In the genomic region with DNA sequence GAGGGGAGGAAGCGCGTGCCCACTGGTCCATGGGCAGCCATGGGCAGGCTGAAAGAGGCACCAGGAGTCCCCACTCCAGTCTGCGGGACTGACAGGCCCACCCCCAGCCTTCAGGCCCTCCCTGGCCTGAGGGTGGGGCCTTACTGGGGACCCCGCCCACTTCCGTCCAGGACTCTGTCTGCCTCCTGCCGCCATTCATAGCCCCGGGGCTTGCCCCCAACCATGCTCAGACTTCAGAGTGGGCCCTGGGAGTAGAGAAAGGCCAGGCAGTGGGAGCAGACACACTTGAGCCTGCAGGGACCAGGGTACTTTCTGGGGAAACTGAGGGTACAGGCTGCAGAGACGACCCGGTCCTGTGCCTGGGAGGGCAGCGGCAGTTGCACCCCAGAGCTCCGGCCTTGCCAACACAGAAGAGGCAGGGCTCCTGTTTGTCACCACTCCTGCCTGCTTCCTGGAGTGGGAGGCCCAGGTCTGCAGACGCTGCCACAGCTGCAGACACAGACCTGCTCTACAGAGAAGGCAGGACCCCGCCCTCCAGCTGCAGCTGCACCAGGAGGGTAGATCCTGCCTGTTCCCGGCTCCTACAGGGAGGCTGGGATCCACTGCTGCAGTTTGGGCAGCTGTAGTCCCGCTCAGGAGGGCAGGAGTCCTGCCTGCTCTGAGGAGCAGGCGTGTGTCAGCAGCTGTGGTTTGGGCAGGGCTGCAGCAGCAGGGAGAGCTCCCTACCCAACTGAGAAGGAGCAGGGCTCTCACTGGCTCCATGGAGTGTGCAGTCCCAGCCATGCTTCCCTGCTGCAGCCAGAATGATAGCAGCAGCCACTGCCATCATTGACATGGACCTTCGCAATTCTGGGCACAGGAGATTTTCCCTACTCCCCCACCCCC, we compare ENCODE assay signal across 31 cellular contexts.
DNase-seq lines count a peak whose midpoint lies in the region; ATAC-seq and TF ChIP-seq lines count a peak whose summit lies in the region.
"Had no signal": no experiment of that assay in that cellular context is flagged by ENCODE, and none has a peak within 500 bp of the region (broad histone marks: within the 10 kb centered on the region; RNA-seq: fewer than 3 reads in every experiment).

No MANE protein-coding gene starts in this region.

- in situ Hi-C loops in GM13976 (cut with MboI; ENCODE audit: low sequenced_read_pairs, unreplicated experiment): no loop called here

- ATAC-seq in PC-3: peak; percentile 22; the same call in 1 of the 2 replicates
- no peak for ATAC-seq in HG03095 (IDR thresholded peaks at IDR 0.05; ENCODE audit: unreplicated experiment)
- ATAC-seq in HG02571 (IDR thresholded peaks at IDR 0.05; ENCODE audit: unreplicated experiment): no peak
- ATAC-seq: activated naive CD8-positive, alpha-beta T cell treated with anti-CD3 and anti-CD28 coated beads, Interleukin-2, amount 50 U/mL, for 24 hours; gastrocnemius medialis; Panc1 had no signal

- H3K36me3 Mint-ChIP-seq in activated naive CD4-positive, alpha-beta T cell treated with anti-CD3 and anti-CD28 coated beads for 36 hours (ENCODE audit: low read depth): no peaks in the 10 kb centered on the region
- H3K36me3 Mint-ChIP-seq: natural killer cell treated with Interleukin-12 subunit alpha and Interleukin-12 subunit beta and Interleukin-15 and Interleukin-18, amount 100 ng/mL, for 72 hours; stimulated activated naive B cell treated with anti-CD40 and anti-IgM and Interleukin-4, amounts not matched to agents 10 μg/mL and 1 μg/mL and 100 μg/mL, for 72 hours had no signal

- H3K9ac ChIP-seq in PC-3 (ENCODE audit: low read length): no peak overlapping the region
- H3K9ac ChIP-seq: BLaER1, KMS-11 had no signal

- H3K9me3 ChIP-seq in PC-3 (ENCODE audit: low read length) (no peaks in the 10 kb centered on the region), hepatocyte (ENCODE audit: low read depth) (no peaks in the 10 kb centered on the region)
- H3K9me3 ChIP-seq: BLaER1, gastrocnemius medialis, ovary, right atrium auricular region had no signal

- no peaks in the 10 kb centered on the region for H3F3A ChIP-seq in PC-3 (ENCODE audit: low read length, unreplicated experiment)

- H3K4me2 ChIP-seq in PC-3 (ENCODE audit: low read length): no peak overlapping the region
- H3K4me2 ChIP-seq in hepatocyte: no peak overlapping the region
- H3K4me2 ChIP-seq: BLaER1, KMS-11 had no signal

- H3K4me3 ChIP-seq in PC-3 (ENCODE audit: low read length): no peak overlapping the region
- no peak overlapping the region for H3K4me3 ChIP-seq in hepatocyte
- H3K4me3 ChIP-seq: BLaER1, esophagus squamous epithelium, gastrocnemius medialis, ovary, right atrium auricular region, SJSA1 had no signal

- WGBS in hepatocyte (ENCODE audit: low lambda C conversion rate, missing lambda C conversion rate): 92% methylated on average over 16 of the region's 17 CpGs

- H3K4me1 ChIP-seq in PC-3 (ENCODE audit: insufficient read depth, low read length): no peaks in the 10 kb centered on the region
- no peaks in the 10 kb centered on the region for H3K4me1 ChIP-seq in hepatocyte (ENCODE audit: insufficient read depth)
- H3K4me1 ChIP-seq: BLaER1, esophagus squamous epithelium, right atrium auricular region, SJSA1 had no signal

- no TSS peak for BruUV-seq in PC-3 (replicated peaks; lab: Mats Ljungman, UMichigan)

- CTCF ChIA-PET in PC-3 (lab: Charles Lee): no interaction called here
- CTCF ChIA-PET in activated naive CD4-positive, alpha-beta T cell treated with anti-CD3 and anti-CD28 coated beads for 36 hours (lab: Charles Lee): interaction anchor here (0.5 kb wide), 1 partner anchor 187 kb away, joined by 3 read pairs; no protein-coding TSS in a partner anchor

- no peaks in the 10 kb centered on the region for H3K27me3 Mint-ChIP-seq in activated naive CD4-positive, alpha-beta T cell treated with anti-CD3 and anti-CD28 coated beads for 36 hours (ENCODE audit: low read depth)
- H3K27me3 Mint-ChIP-seq: activated naive CD8-positive, alpha-beta T cell treated with anti-CD3 and anti-CD28 coated beads, Interleukin-2, amount 50 U/mL, for 24 hours; natural killer cell treated with Interleukin-12 subunit alpha and Interleukin-12 subunit beta and Interleukin-15 and Interleukin-18, amount 100 ng/mL, for 72 hours had no signal

- no peaks in the 10 kb centered on the region for H3K27me3 ChIP-seq in PC-3 (ENCODE audit: low read length)
- H3K27me3 ChIP-seq in hepatocyte: no peaks in the 10 kb centered on the region
- H3K27me3 ChIP-seq: BLaER1, esophagus squamous epithelium, gastrocnemius medialis, ovary, right atrium auricular region, SJSA1 had no signal

- POLR2A ChIA-PET in PC-3 (lab: Charles Lee; ENCODE audit: unreplicated experiment): no interaction called here

- H2AFZ ChIP-seq in PC-3 (ENCODE audit: low read length) (no peak overlapping the region), hepatocyte (no peak overlapping the region)

- TF ChIP-seq CTCF in GM13976 (IDR thresholded peaks at IDR 0.05; ENCODE audit: borderline replicate concordance, control extremely low read depth, extremely low read depth, insufficient read depth, missing control alignments) (no peak), PC-3 (conservative IDR thresholded peaks at IDR 0.05; ENCODE audit: low read depth, low read length) (no peak), hepatocyte (IDR thresholded peaks at IDR 0.05; ENCODE audit: poor library complexity) (no peak)

- H3K9me3 Mint-ChIP-seq in activated naive CD4-positive, alpha-beta T cell treated with anti-CD3 and anti-CD28 coated beads for 36 hours: peaks cover 5% of the 10 kb centered on the region
- H3K9me3 Mint-ChIP-seq: activated naive CD8-positive, alpha-beta T cell treated with anti-CD3 and anti-CD28 coated beads, Interleukin-2, amount 50 U/mL, for 24 hours; stimulated activated naive B cell treated with anti-CD40 and anti-IgM and Interleukin-4, amounts not matched to agents 10 μg/mL and 1 μg/mL and 100 μg/mL, for 72 hours had no signal

- no peaks in the 10 kb centered on the region for H3K79me2 ChIP-seq in PC-3 (ENCODE audit: low read length)
- H3K79me2 ChIP-seq in hepatocyte: no peaks in the 10 kb centered on the region

- intact Hi-C loops in PC-3 (cut with micrococcal nuclease): no loop called here
- intact Hi-C loops in posterior vena cava (cut with DNase I): no loop called here
- intact Hi-C loops in activated naive CD4-positive, alpha-beta T cell treated with anti-CD3 and anti-CD28 coated beads for 36 hours (cut with micrococcal nuclease): no loop called here

- no peaks in the 10 kb centered on the region for H3K9me2 ChIP-seq in PC-3 (replicated peaks; ENCODE audit: low read length)
- no peaks in the 10 kb centered on the region for H3K9me2 ChIP-seq in hepatocyte (replicated peaks; ENCODE audit: insufficient read depth)

- no peak overlapping the region for H3K27ac Mint-ChIP-seq in activated naive CD4-positive, alpha-beta T cell treated with anti-CD3 and anti-CD28 coated beads for 36 hours
- H3K27ac Mint-ChIP-seq: activated naive CD8-positive, alpha-beta T cell treated with anti-CD3 and anti-CD28 coated beads, Interleukin-2, amount 50 U/mL, for 24 hours; natural killer cell treated with Interleukin-12 subunit alpha and Interleukin-12 subunit beta and Interleukin-15 and Interleukin-18, amount 100 ng/mL, for 72 hours; stimulated activated naive B cell treated with anti-CD40 and anti-IgM and Interleukin-4, amounts not matched to agents 10 μg/mL and 1 μg/mL and 100 μg/mL, for 72 hours had no signal

- H3K27ac ChIP-seq in PC-3 (ENCODE audit: low read length) (no peak overlapping the region), hepatocyte (no peak overlapping the region)
- H3K27ac ChIP-seq: BLaER1, esophagus squamous epithelium, gastrocnemius medialis, KMS-11, ovary, right atrium auricular region, SJSA1 had no signal

- DNase-seq in GM13976 (ENCODE audit: low spot score) (peak; percentile 2), PC-3 (no peak), hepatocyte (ENCODE audit: low spot score) (peak; percentile 5), posterior vena cava (ENCODE audit: low spot score) (peak; percentile 59), SKM-1 treated with dmso at 0.1 percent for 144 hours (lab: John Stamatoyannopoulos, UW; ENCODE audit: unreplicated experiment) (no peak)
- DNase-seq in activated naive CD4-positive, alpha-beta T cell treated with anti-CD3 and anti-CD28 coated beads for 36 hours: no peak
- DNase-seq: activated CD4-positive, alpha-beta T cell treated with anti-CD3 and anti-CD28 coated beads for 48 hours; activated effector memory CD4-positive, alpha-beta T cell treated with anti-CD3 and anti-CD28 coated beads, Interleukin-2, amount 50 U/mL, for 16 hours; activated naive CD8-positive, alpha-beta T cell treated with anti-CD3 and anti-CD28 coated beads, Interleukin-2, amount 50 U/mL, for 24 hours; activated T-cell treated with anti-CD3 and anti-CD28 coated beads, Interleukin-2, amount 50 U/mL, for 1 hour; central memory CD4-positive, alpha-beta T cell; dermis blood vessel endothelial cell; DMS79; esophagus squamous epithelium; gastrocnemius medialis; GF-D8; NCI-H2081; NCI-H524 treated with DMSO at 0.1 percent for 48 hours; NK-92 treated with Interleukin-12 subunit alpha and Interleukin-12 subunit beta, amount 100 ng/mL, for 24 hours; ovary; stimulated activated CD4-positive, alpha-beta T cell treated with anti-CD3 and anti-CD28 coated beads, Interleukin-4, amount 100 ng/mL, for 4 hours; stimulated activated naive B cell treated with anti-CD40 and anti-IgM and Interleukin-4, amounts not matched to agents 10 μg/mL and 1 μg/mL and 100 μg/mL, for 72 hours; T-helper 2 cell had no signal

- H3K4me3 Mint-ChIP-seq in activated naive CD4-positive, alpha-beta T cell treated with anti-CD3 and anti-CD28 coated beads for 36 hours: no peak overlapping the region
- H3K4me3 Mint-ChIP-seq: activated naive CD8-positive, alpha-beta T cell treated with anti-CD3 and anti-CD28 coated beads, Interleukin-2, amount 50 U/mL, for 24 hours; natural killer cell treated with Interleukin-12 subunit alpha and Interleukin-12 subunit beta and Interleukin-15 and Interleukin-18, amount 100 ng/mL, for 72 hours; stimulated activated naive B cell treated with anti-CD40 and anti-IgM and Interleukin-4, amounts not matched to agents 10 μg/mL and 1 μg/mL and 100 μg/mL, for 72 hours had no signal

- H4K20me1 ChIP-seq in PC-3 (ENCODE audit: low read length) (no peaks in the 10 kb centered on the region), hepatocyte (ENCODE audit: insufficient read depth, poor library complexity, severe bottlenecking) (no peaks in the 10 kb centered on the region)
- H4K20me1 ChIP-seq: BLaER1 had no signal

- H3K36me3 ChIP-seq in PC-3 (ENCODE audit: low read depth, low read length) (no peaks in the 10 kb centered on the region), hepatocyte (replicated peaks; ENCODE audit: insufficient read depth, low read depth) (no peaks in the 10 kb centered on the region)
- H3K36me3 ChIP-seq: BLaER1, esophagus squamous epithelium, gastrocnemius medialis, ovary, right atrium auricular region, SJSA1 had no signal

- H3K4me1 Mint-ChIP-seq in activated naive CD4-positive, alpha-beta T cell treated with anti-CD3 and anti-CD28 coated beads for 36 hours (ENCODE audit: low read depth): no peaks in the 10 kb centered on the region
- H3K4me1 Mint-ChIP-seq: activated naive CD8-positive, alpha-beta T cell treated with anti-CD3 and anti-CD28 coated beads, Interleukin-2, amount 50 U/mL, for 24 hours; stimulated activated naive B cell treated with anti-CD40 and anti-IgM and Interleukin-4, amounts not matched to agents 10 μg/mL and 1 μg/mL and 100 μg/mL, for 72 hours had no signal

Comparison
In these comparisons a context has a peak if more than half of its experiments do, and no peak if none do; other contexts are left out.
1. DNase-seq: peak in GM13976 (single experiment), hepatocyte (single experiment) and posterior vena cava (single experiment); none in PC-3 (single experiment), activated naive CD4-positive, alpha-beta T cell treated with anti-CD3 and anti-CD28 coated beads for 36 hours (single experiment) and SKM-1 treated with dmso at 0.1 percent for 144 hours (single experiment).